ENCODE assay signal across 8 cellular contexts in genomic region chr6:149544646-149545257, GRCh38. TPM values are rescaled to one million over a fixed set of nuclear protein-coding genes. Genes with fewer than 3 reads are reported as not detected.
DNase-seq lines count a peak whose midpoint lies in the region; ATAC-seq, FAIRE-seq and TF ChIP-seq lines count a peak whose summit lies in the region.

No MANE protein-coding gene starts in this region.

- ATAC-seq in omental fat pad (ENCODE audit: low FRiP score) (peak; percentile 1), HG02763 (IDR thresholded peaks at IDR 0.05; ENCODE audit: unreplicated experiment) (no peak)

- FAIRE-seq in D721Med (lab: Jason Lieb, UNC) (no peak), RCC 7860 (lab: Jason Lieb, UNC) (no peak)

- H3K36me3 Mint-ChIP-seq in endothelial cell (ENCODE audit: low read depth, unreplicated experiment): peaks cover 4% of the 10 kb centered on the region

- peak overlapping the region; percentile 100 for H3K4me3 Mint-ChIP-seq in endothelial cell (ENCODE audit: unreplicated experiment)

- peaks cover 17% of the 10 kb centered on the region for H3K27me3 Mint-ChIP-seq in endothelial cell (ENCODE audit: unreplicated experiment)

- H3K27ac Mint-ChIP-seq in endothelial cell (ENCODE audit: unreplicated experiment): peak overlapping the region; percentile 100

- no peaks in the 10 kb centered on the region for H3K9me3 Mint-ChIP-seq in endothelial cell (ENCODE audit: unreplicated experiment)

- peaks cover 19% of the 10 kb centered on the region for H3K4me1 Mint-ChIP-seq in endothelial cell (ENCODE audit: unreplicated experiment)

- DNase-seq in D721Med (ENCODE audit: insufficient read length, low spot score) (no peak), NCI-H69 (lab: John Stamatoyannopoulos, UW) (peak; percentile 30), endothelial cell (ENCODE audit: low spot score) (no peak), omental fat pad (ENCODE audit: low spot score) (no peak), RCC 7860 (ENCODE audit: low spot score) (no peak), hepatic stellate cell (ENCODE audit: low spot score) (no peak), GF-D8 (lab: John Stamatoyannopoulos, UW) (no peak)

- TF ChIP-seq CTCF in D721Med (IDR thresholded peaks at IDR 0.05; ENCODE audit: insufficient read depth, missing control alignments) (peak; percentile 7), endothelial cell (IDR thresholded peaks at IDR 0.05; ENCODE audit: unreplicated experiment) (no peak), omental fat pad (IDR thresholded peaks at IDR 0.05) (no peak)

RNA-seq across cellular contexts. Expression of gene PPIL4, which starts 1.1 kb away (rescaled TPM):
- total RNA-seq in endothelial cell (ENCODE audit: unreplicated experiment) (25.5 TPM), omental fat pad (10 to 100 TPM; 21.7 to 41.4 (median 30.7) TPM)

RNA-seq across cellular contexts. Expression of gene GINM1, which starts 21.4 kb away (rescaled TPM):
- total RNA-seq in endothelial cell (ENCODE audit: unreplicated experiment): 32.2 TPM
- total RNA-seq in omental fat pad: 10 to 100 TPM; 45.2 to 64.8 (median 54.4) TPM

RNA-seq across cellular contexts. Expression of gene ZC3H12D, which starts 59.9 kb away (rescaled TPM):
- total RNA-seq in endothelial cell (ENCODE audit: unreplicated experiment): 0.72 TPM
- 1 to 10 TPM; 2.0 to 8.9 (median 2.2) TPM for total RNA-seq in omental fat pad
